In genomic region chr4:76562851-76563803, GRCh38 we compare ENCODE assay signal across 1 cellular context.
TF ChIP-seq lines count a peak whose summit lies in the region.

No MANE protein-coding gene starts in this region.

TF ChIP-seq in SK-N-SH, 30 proteins besides CTCF, POLR2A, EP300 and RAD21 (continued from another document):
- TF ChIP-seq MAX (IDR thresholded peaks at IDR 0.05; ENCODE audit: low read depth) (no peak), MXI1 (IDR thresholded peaks at IDR 0.05; ENCODE audit: low read depth, low read length) (no peak), POLR2AphosphoS5 (IDR thresholded peaks at IDR 0.05; ENCODE audit: low read depth, low read length) (no peak), ELF1 (IDR thresholded peaks at IDR 0.05) (no peak), CHD2 (IDR thresholded peaks at IDR 0.05; ENCODE audit: low read length, partially characterized antibody) (no peak), JUND (IDR thresholded peaks at IDR 0.05) (no peak), NFIC (IDR thresholded peaks at IDR 0.05; ENCODE audit: borderline replicate concordance) (no peak), TAF1 (IDR thresholded peaks at IDR 0.05; ENCODE audit: borderline replicate concordance, low read depth, low read length) (no peak), YY1 (IDR thresholded peaks at IDR 0.05; ENCODE audit: low read depth) (no peak), FOXJ3 (CRISPR knock-in tag; IDR thresholded peaks at IDR 0.05) (no peak)
